ENCODE assay signal across 23 cellular contexts in the genomic region with DNA sequence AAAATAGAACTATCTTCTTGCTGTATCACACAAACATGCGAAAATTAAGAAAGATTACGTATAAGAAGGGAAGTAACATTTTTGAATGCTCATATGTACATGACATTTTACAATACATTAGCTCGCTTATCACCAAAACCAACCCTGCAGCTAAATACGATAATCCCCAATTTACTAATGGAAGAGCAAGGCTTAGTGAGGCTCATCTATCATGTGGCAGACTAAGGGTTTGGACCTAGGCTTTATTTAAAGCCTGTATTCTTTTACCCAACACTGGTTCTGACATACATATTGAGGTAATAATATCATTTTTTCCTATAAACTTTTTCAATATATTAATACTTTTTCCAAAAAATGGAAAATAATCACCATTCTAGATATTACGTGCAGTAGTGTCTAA.
"Had no signal": no experiment of that assay in that cellular context is flagged by ENCODE, and none has a peak within 500 bp of the region (broad histone marks: within the 10 kb centered on the region; RNA-seq: fewer than 3 reads in every experiment).

No MANE protein-coding gene starts in this region.

- H3K27me3 ChIP-seq: dorsolateral prefrontal cortex, esophagus muscularis mucosa, foreskin keratinocyte, gastroesophageal sphincter, heart left ventricle, left lung had no signal

- H3K4me3 ChIP-seq: coronary artery, dorsolateral prefrontal cortex, esophagus muscularis mucosa, gastroesophageal sphincter, heart left ventricle, left lung, lower lobe of right lung, mucosa of descending colon had no signal

- H3K27ac ChIP-seq: coronary artery, dorsolateral prefrontal cortex, esophagus muscularis mucosa, foreskin keratinocyte, gastroesophageal sphincter, heart left ventricle, left lung, lower lobe of right lung had no signal

- FAIRE-seq: endothelial cell of umbilical vein, frontal cortex, islet of Langerhans, keratinocyte had no signal

- H3K27me3 Mint-ChIP-seq: naive B cell had no signal

- H3K36me3 ChIP-seq: left lung, lower lobe of right lung had no signal

- H3K4me1 ChIP-seq: esophagus muscularis mucosa, foreskin keratinocyte, gastroesophageal sphincter, left lung had no signal

- H3K9me3 Mint-ChIP-seq: mesothelial cell of epicardium; naive B cell; naive thymus-derived CD8-positive, alpha-beta T cell had no signal

- DNase-seq: dermis blood vessel endothelial cell; dorsolateral prefrontal cortex; effector CD4-positive, alpha-beta T cell; effector memory CD4-positive, alpha-beta T cell; heart left ventricle; hippocampal formation; left cardiac atrium; left lung; left ventricle myocardium superior; lower lobe of right lung; mesenchymal stem cell; mucosa of descending colon; naive B cell; naive thymus-derived CD8-positive, alpha-beta T cell had no signal

- H3K4me3 Mint-ChIP-seq: mesothelial cell of epicardium; naive B cell; naive thymus-derived CD8-positive, alpha-beta T cell had no signal

- H3K27ac Mint-ChIP-seq: mesothelial cell of epicardium; naive B cell; naive thymus-derived CD8-positive, alpha-beta T cell had no signal

- H3K36me3 Mint-ChIP-seq: mesothelial cell of epicardium; naive B cell; naive thymus-derived CD8-positive, alpha-beta T cell had no signal

- ATAC-seq: foreskin keratinocyte; gastroesophageal sphincter; heart left ventricle; left cardiac atrium; left ventricle myocardium superior; mucosa of descending colon; naive thymus-derived CD8-positive, alpha-beta T cell had no signal
